In genomic region chr5:130708744-130709143, GRCh38 we compare ENCODE assay signal across 1 cellular context.
TF ChIP-seq lines count a peak whose summit lies in the region.

No MANE protein-coding gene starts in this region.

TF ChIP-seq in GM23338, 12 proteins besides CTCF, POLR2A, EP300 and RAD21:
- TF ChIP-seq CREB1 (CRISPR knock-in tag; IDR thresholded peaks at IDR 0.05; ENCODE audit: low read depth), result no peak
- no peak for TF ChIP-seq POLR2AphosphoS5 (IDR thresholded peaks at IDR 0.05; ENCODE audit: low read depth)
- no peak for TF ChIP-seq STAT1 (IDR thresholded peaks at IDR 0.05; ENCODE audit: unreplicated experiment)
- no peak for TF ChIP-seq ETS1 (IDR thresholded peaks at IDR 0.05)
- TF ChIP-seq ZNF331 (CRISPR knock-in tag; IDR thresholded peaks at IDR 0.05; ENCODE audit: low read depth), result no peak
- no peak for TF ChIP-seq NANOG (IDR thresholded peaks at IDR 0.05; ENCODE audit: borderline replicate concordance)
- no peak for TF ChIP-seq ZNF462 (CRISPR knock-in tag; IDR thresholded peaks at IDR 0.05)
- no peak for TF ChIP-seq EZH2phosphoT487 (IDR thresholded peaks at IDR 0.05; ENCODE audit: unreplicated experiment)
- TF ChIP-seq, protein P1, sequence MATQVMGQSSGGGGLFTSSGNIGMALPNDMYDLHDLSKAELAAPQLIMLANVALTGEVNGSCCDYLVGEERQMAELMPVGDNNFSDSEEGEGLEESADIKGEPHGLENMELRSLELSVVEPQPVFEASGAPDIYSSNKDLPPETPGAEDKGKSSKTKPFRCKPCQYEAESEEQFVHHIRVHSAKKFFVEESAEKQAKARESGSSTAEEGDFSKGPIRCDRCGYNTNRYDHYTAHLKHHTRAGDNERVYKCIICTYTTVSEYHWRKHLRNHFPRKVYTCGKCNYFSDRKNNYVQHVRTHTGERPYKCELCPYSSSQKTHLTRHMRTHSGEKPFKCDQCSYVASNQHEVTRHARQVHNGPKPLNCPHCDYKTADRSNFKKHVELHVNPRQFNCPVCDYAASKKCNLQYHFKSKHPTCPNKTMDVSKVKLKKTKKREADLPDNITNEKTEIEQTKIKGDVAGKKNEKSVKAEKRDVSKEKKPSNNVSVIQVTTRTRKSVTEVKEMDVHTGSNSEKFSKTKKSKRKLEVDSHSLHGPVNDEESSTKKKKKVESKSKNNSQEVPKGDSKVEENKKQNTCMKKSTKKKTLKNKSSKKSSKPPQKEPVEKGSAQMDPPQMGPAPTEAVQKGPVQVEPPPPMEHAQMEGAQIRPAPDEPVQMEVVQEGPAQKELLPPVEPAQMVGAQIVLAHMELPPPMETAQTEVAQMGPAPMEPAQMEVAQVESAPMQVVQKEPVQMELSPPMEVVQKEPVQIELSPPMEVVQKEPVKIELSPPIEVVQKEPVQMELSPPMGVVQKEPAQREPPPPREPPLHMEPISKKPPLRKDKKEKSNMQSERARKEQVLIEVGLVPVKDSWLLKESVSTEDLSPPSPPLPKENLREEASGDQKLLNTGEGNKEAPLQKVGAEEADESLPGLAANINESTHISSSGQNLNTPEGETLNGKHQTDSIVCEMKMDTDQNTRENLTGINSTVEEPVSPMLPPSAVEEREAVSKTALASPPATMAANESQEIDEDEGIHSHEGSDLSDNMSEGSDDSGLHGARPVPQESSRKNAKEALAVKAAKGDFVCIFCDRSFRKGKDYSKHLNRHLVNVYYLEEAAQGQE (IDR thresholded peaks at IDR 0.05; ENCODE audit: unreplicated experiment), result no peak
- no peak for TF ChIP-seq ZNF114 (CRISPR knock-in tag; IDR thresholded peaks at IDR 0.05)
TF ChIP-seq in GM23338: peak in this region for 0.
